ENCODE assay signal across 10 cellular contexts in genomic region chr2:101759162-101759561, GRCh38.
DNase-seq lines count a peak whose midpoint lies in the region; ATAC-seq lines count a peak whose summit lies in the region.
"Had no signal": no experiment of that assay in that cellular context is flagged by ENCODE, and none has a peak within 500 bp of the region (broad histone marks: within the 10 kb centered on the region; RNA-seq: fewer than 3 reads in every experiment).

No MANE protein-coding gene starts in this region.

- ATAC-seq in GM21528 (IDR thresholded peaks at IDR 0.05; ENCODE audit: low FRiP score, unreplicated experiment) (no peak), HG02642 (IDR thresholded peaks at IDR 0.05; ENCODE audit: poor library complexity, unreplicated experiment) (no peak), HG03342 (IDR thresholded peaks at IDR 0.05; ENCODE audit: unreplicated experiment) (no peak)
- ATAC-seq: upper lobe of right lung had no signal

- H3K4me1 ChIP-seq in subcutaneous abdominal adipose tissue (ENCODE audit: control insufficient read depth in 5 of 5, insufficient read depth in 5 of 5, low read length in 5 of 5): peaks cover 3 to 51% (median 31%) of the 10 kb centered on the region in 5 donors

- no peaks in the 10 kb centered on the region for H3K27me3 ChIP-seq in subcutaneous abdominal adipose tissue (ENCODE audit: control insufficient read depth in 5 of 5, insufficient read depth in 4 of 5, low read length in 5 of 5)
- H3K27me3 ChIP-seq: upper lobe of right lung had no signal

- DNase-seq in HCEC 1CT (peak; percentile 89), amniotic epithelial cell (ENCODE audit: low read depth) (peak; percentile 98), glomerular visceral epithelial cell (ENCODE audit: extremely low spot score) (peak; percentile 90), GF-D8 (lab: John Stamatoyannopoulos, UW) (no peak)
- DNase-seq: upper lobe of right lung had no signal

- H3K4me3 ChIP-seq in subcutaneous abdominal adipose tissue (ENCODE audit: low read depth in 1 of 5, low read length in 5 of 5): peak overlapping the region in 1 of 5 donors; percentile 27
- H3K4me3 ChIP-seq: upper lobe of right lung had no signal

- peak overlapping the region; percentile 5 for H3K27ac ChIP-seq in subcutaneous abdominal adipose tissue (ENCODE audit: low read depth, low read length)
- H3K27ac ChIP-seq: HL-60, upper lobe of right lung had no signal

- H3K9me3 ChIP-seq in subcutaneous abdominal adipose tissue (ENCODE audit: control insufficient read depth in 5 of 5, low read length in 5 of 5): no peaks in the 10 kb centered on the region
- H3K9me3 ChIP-seq: upper lobe of right lung had no signal

- H3K36me3 ChIP-seq in subcutaneous abdominal adipose tissue (ENCODE audit: control insufficient read depth in 5 of 5, insufficient read depth in 5 of 5, low read length in 5 of 5): no peaks in the 10 kb centered on the region
- H3K36me3 ChIP-seq: upper lobe of right lung had no signal

- no peak overlapping the region for H3K9ac ChIP-seq in subcutaneous abdominal adipose tissue (ENCODE audit: low read length in 5 of 5)
